In genomic region chr17:72249441-72249840, GRCh38 we compare ENCODE assay signal across 18 cellular contexts.
"Had no signal": no experiment of that assay in that cellular context is flagged by ENCODE, and none has a peak within 500 bp of the region (broad histone marks: within the 10 kb centered on the region; RNA-seq: fewer than 3 reads in every experiment).

No MANE protein-coding gene starts in this region.

- H3K4me3 Mint-ChIP-seq: activated CD4-positive, alpha-beta memory T cell treated with anti-CD3 and anti-CD28 coated beads for 36 hours; activated naive CD8-positive, alpha-beta T cell treated with anti-CD3 and anti-CD28 coated beads for 36 hours; activated T-cell treated with anti-CD3 and anti-CD28 coated beads, Interleukin-2, amount 50 U/mL, for 4 hours; natural killer cell treated with Interleukin-12 subunit alpha and Interleukin-12 subunit beta and Interleukin-15 and Interleukin-18, amount 100 ng/mL, for 72 hours; stimulated activated naive B cell treated with anti-CD40 and anti-IgM and Interleukin-4, amounts not matched to agents 10 μg/mL and 1 μg/mL and 100 μg/mL, for 72 hours had no signal

- H3K27me3 Mint-ChIP-seq: activated CD4-positive, alpha-beta memory T cell treated with anti-CD3 and anti-CD28 coated beads for 36 hours; activated naive CD8-positive, alpha-beta T cell treated with anti-CD3 and anti-CD28 coated beads for 36 hours; natural killer cell treated with Interleukin-12 subunit alpha and Interleukin-12 subunit beta and Interleukin-15 and Interleukin-18, amount 100 ng/mL, for 72 hours; stimulated activated naive B cell treated with anti-CD40 and anti-IgM and Interleukin-4, amounts not matched to agents 10 μg/mL and 1 μg/mL and 100 μg/mL, for 72 hours had no signal

- H3K27me3 ChIP-seq: cardiac muscle cell, gastroesophageal sphincter, hepatocyte had no signal

- H3K4me2 ChIP-seq: hepatocyte had no signal

- H3K36me3 Mint-ChIP-seq: activated CD4-positive, alpha-beta memory T cell treated with anti-CD3 and anti-CD28 coated beads for 36 hours; activated naive CD8-positive, alpha-beta T cell treated with anti-CD3 and anti-CD28 coated beads for 36 hours; natural killer cell treated with Interleukin-12 subunit alpha and Interleukin-12 subunit beta and Interleukin-15 and Interleukin-18, amount 100 ng/mL, for 72 hours; stimulated activated naive B cell treated with anti-CD40 and anti-IgM and Interleukin-4, amounts not matched to agents 10 μg/mL and 1 μg/mL and 100 μg/mL, for 72 hours had no signal

- H3K27ac Mint-ChIP-seq: activated CD4-positive, alpha-beta memory T cell treated with anti-CD3 and anti-CD28 coated beads for 36 hours; activated naive CD8-positive, alpha-beta T cell treated with anti-CD3 and anti-CD28 coated beads for 36 hours; natural killer cell treated with Interleukin-12 subunit alpha and Interleukin-12 subunit beta and Interleukin-15 and Interleukin-18, amount 100 ng/mL, for 72 hours; progenitor cell of endocrine pancreas; stimulated activated naive B cell treated with anti-CD40 and anti-IgM and Interleukin-4, amounts not matched to agents 10 μg/mL and 1 μg/mL and 100 μg/mL, for 72 hours had no signal

- H3K4me1 Mint-ChIP-seq: activated naive CD8-positive, alpha-beta T cell treated with anti-CD3 and anti-CD28 coated beads for 36 hours; stimulated activated naive B cell treated with anti-CD40 and anti-IgM and Interleukin-4, amounts not matched to agents 10 μg/mL and 1 μg/mL and 100 μg/mL, for 72 hours had no signal

- H3K4me3 ChIP-seq: cardiac muscle cell, gastroesophageal sphincter, hepatocyte, lung had no signal

- DNase-seq: activated CD4-positive, alpha-beta memory T cell treated with anti-CD3 and anti-CD28 coated beads for 36 hours; activated CD4-positive, CD25-positive, alpha-beta regulatory T cell treated with anti-CD3 and anti-CD28 coated beads, Interleukin-2, amount 50 U/mL, for 72 hours; activated gamma-delta T cell; activated naive CD8-positive, alpha-beta T cell treated with anti-CD3 and anti-CD28 coated beads for 36 hours; activated T-cell treated with anti-CD3 and anti-CD28 coated beads, Interleukin-2, amount 50 U/mL, for 4 hours; anterior cingulate cortex; kidney glomerular epithelial cell; nucleus accumbens; stimulated activated CD4-positive, alpha-beta T cell treated with anti-CD3 and anti-CD28 coated beads, Interleukin-2, amount 100 ng/mL, for 24 hours; stimulated activated naive B cell treated with anti-CD40 and anti-IgM and Interleukin-4, amounts not matched to agents 10 μg/mL and 1 μg/mL and 100 μg/mL, for 72 hours; substantia nigra had no signal

- H3K4me1 ChIP-seq: gastroesophageal sphincter had no signal

- H3K79me2 ChIP-seq: hepatocyte had no signal

- H2AFZ ChIP-seq: hepatocyte had no signal

- ATAC-seq: activated T-cell treated with anti-CD3 and anti-CD28 coated beads, Interleukin-2, amount 50 U/mL, for 4 hours; gastroesophageal sphincter; natural killer cell treated with Interleukin-12 subunit alpha and Interleukin-12 subunit beta and Interleukin-15 and Interleukin-18, amount 100 ng/mL, for 72 hours; sciatic nerve; stimulated activated naive B cell treated with anti-CD40 and anti-IgM and Interleukin-4, amounts not matched to agents 10 μg/mL and 1 μg/mL and 100 μg/mL, for 72 hours had no signal

- H3K27ac ChIP-seq: cardiac muscle cell, gastroesophageal sphincter, hepatocyte had no signal

- H3K36me3 ChIP-seq: cardiac muscle cell, gastroesophageal sphincter had no signal
